8 cellular contexts compared by ENCODE assay signal in genomic region chr11:36375348-36376314, GRCh38.
DNase-seq lines count a peak whose midpoint lies in the region; ATAC-seq and TF ChIP-seq lines count a peak whose summit lies in the region.

No MANE protein-coding gene starts in this region.

- H3K9ac ChIP-seq in Loucy (ENCODE audit: low read depth, low read length, poor library complexity, severe bottlenecking) (peak overlapping the region; percentile 99), duodenal mucosa (ENCODE audit: low read depth in 1 of 2, low read length in 2 of 2) (peak overlapping the region in 1 of 2 donors; percentile 73)

- H3K9me3 ChIP-seq in Loucy (ENCODE audit: insufficient read depth, low read depth, low read length): no peaks in the 10 kb centered on the region
- H3K9me3 ChIP-seq in duodenal mucosa (ENCODE audit: control insufficient read depth in 1 of 2, low read length in 2 of 2): no peaks in the 10 kb centered on the region

- H3K9me3 Mint-ChIP-seq in nephron progenitor cell: no peaks in the 10 kb centered on the region

- peaks cover 32% of the 10 kb centered on the region for H4K20me1 ChIP-seq in Loucy (ENCODE audit: insufficient read depth, low read length, poor library complexity, severe bottlenecking)

- no peak for ATAC-seq in GM19035 (IDR thresholded peaks at IDR 0.05; ENCODE audit: unreplicated experiment)
- ATAC-seq in GM19452 (IDR thresholded peaks at IDR 0.05; ENCODE audit: unreplicated experiment): no peak

- H3K4me1 ChIP-seq in Loucy (ENCODE audit: insufficient read depth, low read length, poor library complexity, severe bottlenecking) (peaks cover 61% of the 10 kb centered on the region), duodenal mucosa (ENCODE audit: control insufficient read depth in 1 of 2, insufficient read depth in 2 of 2, low read length in 2 of 2) (peaks cover 27 to 44% of the 10 kb centered on the region in 2 donors)

- H3K27ac ChIP-seq in duodenal mucosa (ENCODE audit: low read depth, low read length): no peak overlapping the region

- DNase-seq in AG09309 (ENCODE audit: low read depth) (no peak), nephron progenitor cell (peak; percentile 36), mucosa of gallbladder (ENCODE audit: low spot score) (no peak)
- DNase-seq in activated CD4-positive, alpha-beta T cell treated with anti-CD3 and anti-CD28 coated beads for 4 hours: no peak

- H2AFZ ChIP-seq in Loucy (ENCODE audit: low read length): peak overlapping the region; percentile 47; the same call in 1 of the 2 replicates

- H3K27me3 ChIP-seq in Loucy (ENCODE audit: insufficient read depth, low read length, poor library complexity, severe bottlenecking) (no peaks in the 10 kb centered on the region), duodenal mucosa (ENCODE audit: control insufficient read depth in 1 of 2, insufficient read depth in 2 of 2, low read length in 2 of 2) (peaks cover 0 to 6% of the 10 kb centered on the region in 2 donors)

- H3K4me3 ChIP-seq in AG09309 (ENCODE audit: control insufficient read depth, low read depth, low read length): peak overlapping the region; percentile 93
- H3K4me3 ChIP-seq in Loucy (ENCODE audit: low read length, poor library complexity, severe bottlenecking): peak overlapping the region; percentile 94
- H3K4me3 ChIP-seq in duodenal mucosa (ENCODE audit: low read depth in 1 of 2, low read length in 2 of 2): peak overlapping the region; percentile 84 to 92

- H3K36me3 ChIP-seq in Loucy (ENCODE audit: insufficient read depth, low read length) (peaks cover 5% of the 10 kb centered on the region; the same call in 1 of the 2 replicates), duodenal mucosa (ENCODE audit: control insufficient read depth in 1 of 2, insufficient read depth in 2 of 2, low read length in 2 of 2) (no peaks in the 10 kb centered on the region)

- no peak for TF ChIP-seq CTCF in AG09309 (IDR thresholded peaks at IDR 0.05; ENCODE audit: control insufficient read depth, insufficient read depth, low read depth, low read length, missing control alignments)
- TF ChIP-seq CTCF in Loucy (conservative IDR thresholded peaks at IDR 0.05; ENCODE audit: low read length): no peak
- TF ChIP-seq CTCF in nephron progenitor cell (IDR thresholded peaks at IDR 0.05): no peak

- H3K27ac Mint-ChIP-seq in nephron progenitor cell: no peak overlapping the region

- peak overlapping the region; percentile 95 for H3K4me3 Mint-ChIP-seq in nephron progenitor cell

- peaks cover 48% of the 10 kb centered on the region for H3K79me2 ChIP-seq in Loucy (ENCODE audit: insufficient read depth, low read length)

- peak overlapping the region; percentile 89 for H3K4me2 ChIP-seq in Loucy (ENCODE audit: low read depth, low read length, poor library complexity, severe bottlenecking)

- no peaks in the 10 kb centered on the region for H3F3A ChIP-seq in Loucy (ENCODE audit: low read depth)

- H3K27me3 Mint-ChIP-seq in nephron progenitor cell (ENCODE audit: low read depth, poor library complexity): peaks cover 25% of the 10 kb centered on the region

- peaks cover 14% of the 10 kb centered on the region for H3K36me3 Mint-ChIP-seq in nephron progenitor cell (ENCODE audit: low read depth)

- H3K9me2 ChIP-seq in Loucy (replicated peaks; ENCODE audit: low read depth, low read length): no peaks in the 10 kb centered on the region

- peaks cover 41% of the 10 kb centered on the region for H3K4me1 Mint-ChIP-seq in nephron progenitor cell
